Comparison of ENCODE assay signal across 7 cellular contexts in the genomic region with DNA sequence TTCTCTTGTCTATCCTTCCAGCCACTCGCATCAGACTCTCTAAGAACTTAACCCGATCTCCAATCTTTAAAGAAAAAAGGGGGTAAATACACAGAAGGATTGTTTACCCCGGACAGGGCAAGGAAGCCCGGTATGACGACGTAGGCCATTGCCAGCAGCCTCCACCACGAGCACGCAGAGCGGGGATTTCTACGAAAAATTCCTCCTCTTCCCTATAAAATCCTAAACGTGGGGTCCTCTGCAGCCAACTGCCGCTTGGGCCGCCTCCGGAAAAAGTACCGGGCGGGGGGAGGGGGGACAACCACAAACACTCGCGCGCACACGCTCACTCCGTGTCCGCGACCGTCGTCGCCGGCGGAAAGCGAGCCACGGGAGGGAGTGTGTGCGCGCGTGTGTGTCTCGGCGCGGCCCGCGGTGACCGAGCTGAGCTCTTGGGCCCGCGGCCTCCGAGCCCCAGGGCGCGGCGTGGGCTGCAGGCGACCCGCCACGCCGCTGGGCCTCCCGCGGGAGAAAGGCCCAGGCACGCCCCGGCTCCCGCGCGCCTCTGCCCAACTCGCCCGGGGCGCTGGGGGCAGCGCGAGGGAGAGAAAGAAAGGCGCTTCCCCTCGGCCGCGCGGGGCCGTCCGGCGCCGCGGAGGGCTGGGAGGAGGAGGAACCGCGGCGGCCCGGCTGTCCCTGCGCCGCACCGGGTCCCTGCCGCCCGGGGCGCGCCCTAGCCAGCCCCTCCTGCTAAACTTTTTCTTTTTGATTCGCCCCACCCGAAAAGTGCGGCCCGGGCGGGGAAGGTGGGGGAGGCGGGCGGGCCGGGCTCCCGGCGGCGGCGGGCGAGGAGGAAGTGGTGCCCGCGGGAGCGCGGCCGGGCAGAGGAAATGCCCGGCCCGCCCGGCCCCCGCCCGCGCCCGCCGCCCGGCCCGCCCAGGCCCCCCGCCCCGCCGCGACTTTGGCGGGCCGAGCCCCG. TPM values are rescaled to one million over a fixed set of nuclear protein-coding genes. Genes with fewer than 3 reads are reported as not detected.
DNase-seq lines count a peak whose midpoint lies in the region; ATAC-seq lines count a peak whose summit lies in the region.

No MANE protein-coding gene starts in this region.

- H3K4me3 Mint-ChIP-seq in activated naive CD8-positive, alpha-beta T cell, result peak overlapping the region; percentile 86

- H3K4me3 ChIP-seq in HUES64 (ENCODE audit: low read length), result peak overlapping the region; percentile 95

- peak; percentile 45 for DNase-seq in ELF-1 (ENCODE audit: low read depth, low spot score)
- DNase-seq in Right ventricle myocardium inferior (ENCODE audit: missing footprints), result peak; percentile 89
- peak; percentile 52 for DNase-seq in occipital lobe (lab: John Stamatoyannopoulos, UW)

- peaks cover 44% of the 10 kb centered on the region for H3K27me3 Mint-ChIP-seq in activated naive CD8-positive, alpha-beta T cell

- no peak overlapping the region for H3K27ac Mint-ChIP-seq in activated naive CD8-positive, alpha-beta T cell

- H3K9me3 Mint-ChIP-seq in activated naive CD8-positive, alpha-beta T cell (ENCODE audit: low read depth), result no peaks in the 10 kb centered on the region

- ATAC-seq in Right ventricle myocardium inferior, result peak; percentile 48
- no peak for ATAC-seq in GM21529 (IDR thresholded peaks at IDR 0.05; ENCODE audit: unreplicated experiment)
- ATAC-seq in GM18867 (IDR thresholded peaks at IDR 0.05; ENCODE audit: unreplicated experiment), result no peak

- H3K9me3 ChIP-seq in HUES64 (ENCODE audit: insufficient read depth, low read depth, low read length), result no peaks in the 10 kb centered on the region

- WGBS in HUES64, result under 1% methylated on average over 105 of the region's 117 CpGs

- H3K4me1 Mint-ChIP-seq in activated naive CD8-positive, alpha-beta T cell (ENCODE audit: low read depth), result peaks cover 5% of the 10 kb centered on the region

- H3K27me3 ChIP-seq in HUES64 (ENCODE audit: insufficient read depth, low read length), result no peaks in the 10 kb centered on the region

- H3K4me1 ChIP-seq in HUES64 (ENCODE audit: insufficient read depth, low read length), result peaks cover 47% of the 10 kb centered on the region

- H3K9ac ChIP-seq in HUES64 (ENCODE audit: low read depth, low read length), result peak overlapping the region; percentile 91

- H3K36me3 ChIP-seq in HUES64 (ENCODE audit: insufficient read depth, low read length), result no peaks in the 10 kb centered on the region

- H3K27ac ChIP-seq in HUES64 (ENCODE audit: low read depth, low read length), result peak overlapping the region; percentile 92

- intact Hi-C loops in Right ventricle myocardium inferior (cut with DNase I), result loop anchor here (5.0 kb wide), 1 partner anchor 97 kb away; no protein-coding TSS in a partner anchor

- H3K36me3 Mint-ChIP-seq in activated naive CD8-positive, alpha-beta T cell, result peaks cover 2% of the 10 kb centered on the region

RNA-seq across cellular contexts. Expression of gene CTBP2, which starts 1.6 kb away (rescaled TPM):
- 166 TPM for polyA plus RNA-seq in HUES64 (2013, experiment 1 of 2)
- 145 TPM for polyA plus RNA-seq in HUES64 (2013, experiment 2 of 2)
- total RNA-seq in Right ventricle myocardium inferior (31.3 TPM), occipital lobe (52.9 TPM)
